In genomic region chr19:32930567-32930966, GRCh38 we compare ENCODE assay signal across 2 cellular contexts.
TF ChIP-seq lines count a peak whose summit lies in the region.

No MANE protein-coding gene starts in this region.

TF ChIP-seq in HEK293, 187 proteins besides CTCF, POLR2A, EP300 and RAD21:
- TF ChIP-seq ZNF621 (tag by site-specific recombination; IDR thresholded peaks at IDR 0.05), result no peak
- no peak for TF ChIP-seq ZNF629 (tag by site-specific recombination; IDR thresholded peaks at IDR 0.05)
- TF ChIP-seq ZNF239 (tag by site-specific recombination; IDR thresholded peaks at IDR 0.05), result 0 out of 2 replicates have a peak, but pooled peaks have one; percentile 45
- no peak for TF ChIP-seq MZF1 (tag by site-specific recombination; IDR thresholded peaks at IDR 0.05; ENCODE audit: borderline replicate concordance)
- no peak for TF ChIP-seq WT1 (tag by site-specific recombination; IDR thresholded peaks at IDR 0.05)
- TF ChIP-seq ZXDB (tag by site-specific recombination; IDR thresholded peaks at IDR 0.05), result no peak
- TF ChIP-seq ZNF677 (tag by site-specific recombination; IDR thresholded peaks at IDR 0.05), result 0 out of 2 replicates have a peak, but pooled peaks have one; percentile 24

TF ChIP-seq in HepG2, 621 proteins besides CTCF, POLR2A, EP300 and RAD21:
- TF ChIP-seq AKNA (CRISPR knock-in tag; IDR thresholded peaks at IDR 0.05; ENCODE audit: borderline replicate concordance), result no peak
- TF ChIP-seq, protein P1, sequence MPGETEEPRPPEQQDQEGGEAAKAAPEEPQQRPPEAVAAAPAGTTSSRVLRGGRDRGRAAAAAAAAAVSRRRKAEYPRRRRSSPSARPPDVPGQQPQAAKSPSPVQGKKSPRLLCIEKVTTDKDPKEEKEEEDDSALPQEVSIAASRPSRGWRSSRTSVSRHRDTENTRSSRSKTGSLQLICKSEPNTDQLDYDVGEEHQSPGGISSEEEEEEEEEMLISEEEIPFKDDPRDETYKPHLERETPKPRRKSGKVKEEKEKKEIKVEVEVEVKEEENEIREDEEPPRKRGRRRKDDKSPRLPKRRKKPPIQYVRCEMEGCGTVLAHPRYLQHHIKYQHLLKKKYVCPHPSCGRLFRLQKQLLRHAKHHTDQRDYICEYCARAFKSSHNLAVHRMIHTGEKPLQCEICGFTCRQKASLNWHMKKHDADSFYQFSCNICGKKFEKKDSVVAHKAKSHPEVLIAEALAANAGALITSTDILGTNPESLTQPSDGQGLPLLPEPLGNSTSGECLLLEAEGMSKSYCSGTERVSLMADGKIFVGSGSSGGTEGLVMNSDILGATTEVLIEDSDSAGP (CRISPR knock-in tag; IDR thresholded peaks at IDR 0.05; ENCODE audit: borderline replicate concordance), result no peak
- TF ChIP-seq ZNF282 (IDR thresholded peaks at IDR 0.05; ENCODE audit: partially characterized antibody), result no peak
- no peak for TF ChIP-seq CSRNP1 (CRISPR knock-in tag; IDR thresholded peaks at IDR 0.05)
- no peak for TF ChIP-seq NFIC (IDR thresholded peaks at IDR 0.05; ENCODE audit: low read length)
- no peak for TF ChIP-seq SOX5 (CRISPR knock-in tag; IDR thresholded peaks at IDR 0.05; ENCODE audit: borderline replicate concordance)
- TF ChIP-seq, protein P2, sequence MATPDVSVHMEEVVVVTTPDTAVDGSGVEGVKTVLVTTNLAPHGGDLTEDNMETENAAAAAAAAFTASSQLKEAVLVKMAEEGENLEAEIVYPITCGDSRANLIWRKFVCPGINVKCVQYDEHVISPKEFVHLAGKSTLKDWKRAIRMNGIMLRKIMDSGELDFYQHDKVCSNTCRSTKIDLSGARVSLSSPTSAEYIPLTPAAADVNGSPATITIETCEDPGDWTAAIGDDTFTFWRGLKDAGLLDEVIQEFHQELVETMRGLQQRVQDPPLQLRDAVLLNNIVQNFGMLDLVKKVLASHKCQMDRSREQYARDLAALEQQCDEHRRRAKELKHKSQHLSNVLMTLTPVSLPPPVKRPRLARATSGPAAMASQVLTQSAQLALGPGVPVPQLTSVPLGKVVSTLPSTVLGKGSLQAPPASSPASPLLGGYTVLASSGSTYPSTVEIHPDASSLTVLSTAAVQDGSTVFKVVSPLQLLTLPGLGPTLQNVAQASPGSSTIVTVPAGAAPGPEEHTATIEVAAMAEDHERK (CRISPR knock-in tag; IDR thresholded peaks at IDR 0.05; ENCODE audit: low read depth), result no peak
- TF ChIP-seq SATB2 (CRISPR knock-in tag; IDR thresholded peaks at IDR 0.05), result no peak
- TF ChIP-seq ZNF570 (CRISPR knock-in tag; IDR thresholded peaks at IDR 0.05; ENCODE audit: borderline replicate concordance), result no peak
- TF ChIP-seq DR1 (CRISPR knock-in tag; IDR thresholded peaks at IDR 0.05), result no peak
